17 cellular contexts compared by ENCODE assay signal in genomic region chr16:49452568-49452967, GRCh38.
DNase-seq lines count a peak whose midpoint lies in the region; TF ChIP-seq lines count a peak whose summit lies in the region.
"Had no signal": no experiment of that assay in that cellular context is flagged by ENCODE, and none has a peak within 500 bp of the region (broad histone marks: within the 10 kb centered on the region; RNA-seq: fewer than 3 reads in every experiment).

No MANE protein-coding gene starts in this region.

- no peak overlapping the region for H4K8ac ChIP-seq in mesenchymal stem cell (ENCODE audit: low read length)

- no peaks in the 10 kb centered on the region for H3K36me3 Mint-ChIP-seq in nephron progenitor cell (ENCODE audit: low read depth)
- H3K36me3 Mint-ChIP-seq: CD8-positive, alpha-beta T cell; stimulated activated naive B cell treated with anti-CD40 and anti-IgM and Interleukin-4, amounts not matched to agents 10 μg/mL and 1 μg/mL and 100 μg/mL, for 72 hours had no signal

- no peak overlapping the region for H4K91ac ChIP-seq in mesenchymal stem cell (ENCODE audit: low read length)

- H3K36me3 ChIP-seq in mesenchymal stem cell (ENCODE audit: control insufficient read depth in 1 of 2, insufficient read depth in 2 of 2, low read depth in 1 of 2, low read length in 2 of 2): no peaks in the 10 kb centered on the region
- H3K36me3 ChIP-seq: cardiac muscle cell, uterus had no signal

- DNase-seq in NCI-H2227 (lab: John Stamatoyannopoulos, UW; ENCODE audit: unreplicated experiment) (peak; percentile 8), NCI-H2227 treated with DMSO at 0.1 percent for 48 hours (lab: John Stamatoyannopoulos, UW) (no peak), ELF-1 (ENCODE audit: low read depth, low spot score) (peak; percentile 29), dermis microvascular lymphatic vessel endothelial cell (ENCODE audit: low read depth in 2 of 2) (peak; percentile 5 to 6), nephron progenitor cell (no peak), substantia nigra (lab: John Stamatoyannopoulos, UW) (no peak), mesenchymal stem cell (no peak), cerebellar cortex (ENCODE audit: low spot score) (no peak)
- DNase-seq: activated CD4-positive, alpha-beta T cell treated with anti-CD3 and anti-CD28 coated beads for 4 hours; activated naive CD8-positive, alpha-beta T cell treated with anti-CD3 and anti-CD28 coated beads, Interleukin-2, amount 50 U/mL, for 24 hours; CD8-positive, alpha-beta T cell; effector memory CD8-positive, alpha-beta T cell; NCI-H2171; SIG-M5; stimulated activated naive B cell treated with anti-CD40 and anti-IgM and Interleukin-4, amounts not matched to agents 10 μg/mL and 1 μg/mL and 100 μg/mL, for 72 hours; uterus had no signal

- H3K27ac Mint-ChIP-seq in nephron progenitor cell: no peak overlapping the region
- H3K27ac Mint-ChIP-seq: activated naive CD8-positive, alpha-beta T cell treated with anti-CD3 and anti-CD28 coated beads, Interleukin-2, amount 50 U/mL, for 24 hours; CD8-positive, alpha-beta T cell; effector memory CD8-positive, alpha-beta T cell; stimulated activated naive B cell treated with anti-CD40 and anti-IgM and Interleukin-4, amounts not matched to agents 10 μg/mL and 1 μg/mL and 100 μg/mL, for 72 hours had no signal

- H3K4me3 ChIP-seq in mesenchymal stem cell (ENCODE audit: insufficient read depth in 1 of 2, low read depth in 1 of 2, low read length in 2 of 2): no peak overlapping the region
- H3K4me3 ChIP-seq: cardiac muscle cell, uterus had no signal

- peaks cover 13% of the 10 kb centered on the region for H3K27me3 Mint-ChIP-seq in nephron progenitor cell (ENCODE audit: low read depth, poor library complexity)

- H3K4ac ChIP-seq in mesenchymal stem cell (ENCODE audit: low read depth in 1 of 2, low read length in 2 of 2): no peak overlapping the region

- H3K27me3 ChIP-seq in mesenchymal stem cell (ENCODE audit: control insufficient read depth in 1 of 2, insufficient read depth in 1 of 2, low read length in 2 of 2): peaks cover 0 to 31% of the 10 kb centered on the region in 2 experiments
- H3K27me3 ChIP-seq: cardiac muscle cell, uterus had no signal

- H3K4me2 ChIP-seq in mesenchymal stem cell (ENCODE audit: low read length, poor library complexity, severe bottlenecking): no peak overlapping the region

- no peak overlapping the region for H2BK5ac ChIP-seq in mesenchymal stem cell (ENCODE audit: low read depth, low read length, poor library complexity, severe bottlenecking)

- no peak overlapping the region for H2BK120ac ChIP-seq in mesenchymal stem cell (ENCODE audit: low read depth, low read length)

- H3K4me1 Mint-ChIP-seq in nephron progenitor cell: peaks cover 21% of the 10 kb centered on the region
- H3K4me1 Mint-ChIP-seq: activated naive CD8-positive, alpha-beta T cell treated with anti-CD3 and anti-CD28 coated beads, Interleukin-2, amount 50 U/mL, for 24 hours; stimulated activated naive B cell treated with anti-CD40 and anti-IgM and Interleukin-4, amounts not matched to agents 10 μg/mL and 1 μg/mL and 100 μg/mL, for 72 hours had no signal

- H3K27ac ChIP-seq in substantia nigra (ENCODE audit: low read depth, low read length, poor library complexity, severe bottlenecking) (no peak overlapping the region), mesenchymal stem cell (ENCODE audit: low read length, poor library complexity, severe bottlenecking) (no peak overlapping the region)
- H3K27ac ChIP-seq: cardiac muscle cell had no signal

- H3K9me3 ChIP-seq in mesenchymal stem cell (ENCODE audit: control insufficient read depth, low read length): no peaks in the 10 kb centered on the region
- H3K9me3 ChIP-seq: uterus had no signal

- no peak overlapping the region for H2AFZ ChIP-seq in mesenchymal stem cell (ENCODE audit: low read depth, low read length)

- H3K4me3 Mint-ChIP-seq in nephron progenitor cell: peak overlapping the region; percentile 54
- H3K4me3 Mint-ChIP-seq: activated naive CD8-positive, alpha-beta T cell treated with anti-CD3 and anti-CD28 coated beads, Interleukin-2, amount 50 U/mL, for 24 hours; CD8-positive, alpha-beta T cell; effector memory CD8-positive, alpha-beta T cell; stimulated activated naive B cell treated with anti-CD40 and anti-IgM and Interleukin-4, amounts not matched to agents 10 μg/mL and 1 μg/mL and 100 μg/mL, for 72 hours had no signal

- WGBS in mesenchymal stem cell: 65% methylated on average over 14 of the region's 14 CpGs

- no peaks in the 10 kb centered on the region for H3K9me3 Mint-ChIP-seq in nephron progenitor cell
- H3K9me3 Mint-ChIP-seq: activated naive CD8-positive, alpha-beta T cell treated with anti-CD3 and anti-CD28 coated beads, Interleukin-2, amount 50 U/mL, for 24 hours; CD8-positive, alpha-beta T cell; effector memory CD8-positive, alpha-beta T cell had no signal

- H3K14ac ChIP-seq in mesenchymal stem cell (ENCODE audit: low read length in 2 of 2): no peak overlapping the region

- no peak overlapping the region for H3K18ac ChIP-seq in mesenchymal stem cell (ENCODE audit: low read depth in 1 of 2, low read length in 2 of 2)

- no peak overlapping the region for H3K23ac ChIP-seq in mesenchymal stem cell (ENCODE audit: low read length in 2 of 2)

- no peak overlapping the region for H2BK15ac ChIP-seq in mesenchymal stem cell (ENCODE audit: low read depth, poor library complexity, severe bottlenecking)

- no peak overlapping the region for H3K9ac ChIP-seq in mesenchymal stem cell (ENCODE audit: low read length)

- no peak overlapping the region for H2AK5ac ChIP-seq in mesenchymal stem cell (ENCODE audit: low read length, severe bottlenecking)

- no peak overlapping the region for H2BK12ac ChIP-seq in mesenchymal stem cell (ENCODE audit: low read length in 2 of 2)

- H3K79me1 ChIP-seq in mesenchymal stem cell (replicated peaks; ENCODE audit: low read length, poor library complexity, severe bottlenecking): no peaks in the 10 kb centered on the region

- no peaks in the 10 kb centered on the region for H3K4me1 ChIP-seq in mesenchymal stem cell (ENCODE audit: control insufficient read depth, insufficient read depth, low read depth, low read length)
- H3K4me1 ChIP-seq: uterus had no signal

- TF ChIP-seq CTCF in nephron progenitor cell (IDR thresholded peaks at IDR 0.05): no peak

Comparison
In these comparisons a context has a peak if more than half of its experiments do, and no peak if none do; other contexts are left out.
1. DNase-seq: peak in NCI-H2227 (single experiment), ELF-1 (single experiment) and dermis microvascular lymphatic vessel endothelial cell (2 of 2); none in NCI-H2227 treated with DMSO at 0.1 percent for 48 hours (single experiment), nephron progenitor cell (single experiment), substantia nigra (0 of 49), mesenchymal stem cell (single experiment) and cerebellar cortex (single experiment).